In genomic region chr1:94862718-94863117, GRCh38 we compare ENCODE assay signal across 13 cellular contexts. TPM values are rescaled to one million over a fixed set of nuclear protein-coding genes. Genes with fewer than 3 reads are reported as not detected.
DNase-seq lines count a peak whose midpoint lies in the region; ATAC-seq and TF ChIP-seq lines count a peak whose summit lies in the region.
"Had no signal": no experiment of that assay in that cellular context is flagged by ENCODE, and none has a peak within 500 bp of the region (broad histone marks: within the 10 kb centered on the region; RNA-seq: fewer than 3 reads in every experiment).

No MANE protein-coding gene starts in this region.

- no peak for TF ChIP-seq CTCF in heart left ventricle (IDR thresholded peaks at IDR 0.05)
- TF ChIP-seq CTCF in ovary (IDR thresholded peaks at IDR 0.05): no peak
- no peak for TF ChIP-seq CTCF in upper lobe of left lung (IDR thresholded peaks at IDR 0.05)

- H3K9me3 ChIP-seq in heart left ventricle: no peaks in the 10 kb centered on the region
- H3K9me3 ChIP-seq in ovary: no peaks in the 10 kb centered on the region
- no peaks in the 10 kb centered on the region for H3K9me3 ChIP-seq in upper lobe of left lung

- intact Hi-C loops in heart left ventricle (cut with DNase I): loop anchor here in 1 of 10 donors (2.0 kb wide), 1 partner anchor 64 kb away; the partner anchor contains the start of gene CNN3
- intact Hi-C loops in left cardiac atrium (cut with DNase I): loop anchor here in 1 of 2 donors (10.0 kb wide), 1 partner anchor 62 kb away; the partner anchor contains the start of gene CNN3
- intact Hi-C loops in ovary (cut with DNase I): loop anchor here in 1 of 4 donors (2.0 to 10.0 kb wide), 3 partner anchors 64 to 372 kb away; partner anchors contain the start of genes CNN3 and RWDD3

- TF ChIP-seq EP300 in ovary (IDR thresholded peaks at IDR 0.05) (no peak), upper lobe of left lung (IDR thresholded peaks at IDR 0.05) (no peak)

- ATAC-seq in heart left ventricle: no peak
- no peak for ATAC-seq in left cardiac atrium
- no peak for ATAC-seq in upper lobe of left lung (ENCODE audit: low FRiP score in 2 of 2)
- no peak for ATAC-seq in GM18868 (IDR thresholded peaks at IDR 0.05; ENCODE audit: unreplicated experiment)
- no peak for ATAC-seq in GM18858 (IDR thresholded peaks at IDR 0.05; ENCODE audit: unreplicated experiment)
- no peak for ATAC-seq in GM18873 (IDR thresholded peaks at IDR 0.05; ENCODE audit: low FRiP score, unreplicated experiment)
- ATAC-seq: activated naive CD8-positive, alpha-beta T cell treated with anti-CD3 and anti-CD28 coated beads, Interleukin-2, amount 50 U/mL, for 24 hours had no signal

- DNase-seq in heart left ventricle: no peak
- DNase-seq in left cardiac atrium: no peak
- DNase-seq in epithelial cell of prostate (ENCODE audit: low read depth, low spot score): peak; percentile 60
- no peak for DNase-seq in ovary
- no peak for DNase-seq in upper lobe of left lung
- DNase-seq: activated naive CD8-positive, alpha-beta T cell treated with anti-CD3 and anti-CD28 coated beads, Interleukin-2, amount 50 U/mL, for 24 hours; DMS79; NCI-H1436; retina had no signal

- H3K4me1 ChIP-seq in heart left ventricle (peaks cover 0 to 75% (median 31%) of the 10 kb centered on the region in 12 donors), ovary (ENCODE audit: insufficient read depth) (peaks cover 18% of the 10 kb centered on the region), upper lobe of left lung (peaks cover 23 to 32% (median 29%) of the 10 kb centered on the region in 4 donors)

- TF ChIP-seq POLR2A in heart left ventricle (IDR thresholded peaks at IDR 0.05) (no peak), ovary (IDR thresholded peaks at IDR 0.05) (no peak), upper lobe of left lung (IDR thresholded peaks at IDR 0.05) (no peak)

- H3K36me3 ChIP-seq in heart left ventricle: no peaks in the 10 kb centered on the region
- no peaks in the 10 kb centered on the region for H3K36me3 ChIP-seq in ovary
- H3K36me3 ChIP-seq in upper lobe of left lung: no peaks in the 10 kb centered on the region

- H3K4me3 ChIP-seq in heart left ventricle (no peak overlapping the region), ovary (no peak overlapping the region), upper lobe of left lung (no peak overlapping the region)

- H3K27ac ChIP-seq in heart left ventricle (peak overlapping the region; percentile 58 to 89 (median 80)), epithelial cell of prostate (peak overlapping the region; percentile 89), ovary (peak overlapping the region; percentile 85 to 96), upper lobe of left lung (peak overlapping the region; percentile 78 to 83 (median 82))

- H3K27me3 ChIP-seq in heart left ventricle: no peaks in the 10 kb centered on the region
- no peaks in the 10 kb centered on the region for H3K27me3 ChIP-seq in ovary
- H3K27me3 ChIP-seq in upper lobe of left lung: no peaks in the 10 kb centered on the region

- 96 to 100% (median 99%) methylated on average over 2 of the region's 2 CpGs for WGBS in heart left ventricle, 4 donors
- WGBS in ovary, 3 donors: 91 to 100% (median 93%) methylated on average over 2 of the region's 2 CpGs
- WGBS in upper lobe of left lung, 2 donors: 83 to 98% methylated on average over 2 of the region's 2 CpGs

RNA-seq across cellular contexts. Expression of gene SLC44A3, which starts 42.6 kb away (rescaled TPM):
- total RNA-seq in heart left ventricle (1 to 10 TPM; 2.7 to 8.8 (median 5.9) TPM), left cardiac atrium (1 to 10 TPM; 3.7 to 5.4 TPM), ovary (1 to 10 TPM; 1.1 to 6.4 (median 3.3) TPM), upper lobe of left lung (10 to 100 TPM in 5 of 6 donors, 1 to 10 TPM in 1; 6.3 to 24.2 (median 17.8) TPM)
- polyA plus RNA-seq in heart left ventricle (1 to 10 TPM; 1.3 to 1.4 TPM), ovary (10 to 100 TPM in 1 of 2 donors, 1 to 10 TPM in 1; 1.4 to 31.3 TPM)
- total RNA-seq: A673 had no signal
